ENCODE assay signal across 8 cellular contexts in the genomic region with DNA sequence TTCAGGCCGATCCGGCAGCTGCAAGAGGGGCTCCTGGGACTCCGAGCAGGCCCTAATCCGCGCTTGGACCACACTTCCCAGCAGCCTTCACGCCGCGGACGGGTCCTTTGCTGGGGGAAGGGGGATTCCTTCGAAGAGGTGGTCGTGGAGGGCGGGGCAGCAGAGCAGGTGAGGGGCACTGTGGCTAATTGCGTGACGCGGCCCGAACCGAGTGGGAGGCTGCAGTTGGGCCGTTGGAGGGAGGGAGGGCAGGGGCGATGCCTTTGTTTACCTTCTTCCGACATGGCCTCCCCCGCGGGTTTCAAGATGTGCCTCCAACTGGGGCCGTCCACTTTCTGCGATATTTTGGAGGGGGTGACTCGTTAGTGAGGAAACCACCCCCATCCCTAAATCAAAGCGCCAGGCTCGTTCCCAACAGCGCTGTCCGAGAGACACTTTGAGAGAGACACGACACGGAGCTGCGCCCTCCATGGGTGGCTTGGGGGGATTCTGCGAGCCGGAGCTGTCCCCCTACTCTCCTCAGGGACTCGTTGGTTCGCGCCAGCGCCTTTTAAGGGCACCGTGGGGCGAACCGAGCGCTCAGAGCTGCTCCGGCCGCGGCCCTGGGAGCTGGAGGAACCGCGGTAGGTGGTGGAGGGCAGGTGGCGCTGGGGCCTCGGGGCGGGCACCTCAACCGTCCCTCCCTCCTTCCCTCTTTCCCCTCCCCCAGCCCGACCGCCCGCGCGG. TPM values are rescaled to one million over a fixed set of nuclear protein-coding genes. Genes with fewer than 3 reads are reported as not detected.
DNase-seq lines count a peak whose midpoint lies in the region; FAIRE-seq and TF ChIP-seq lines count a peak whose summit lies in the region.

A gene (plus strand): TSS at position 582 of the 726 bp plus-strand sequence. CDS start 3,070 bp downstream, outside the sequence.

- peaks cover 7% of the 10 kb centered on the region for H3K27me3 Mint-ChIP-seq in neural progenitor cell (ENCODE audit: insufficient read depth, low read depth)

- peak within 1 kb of the TSS; percentile 94 for H3K4me3 ChIP-seq in fibroblast of villous mesenchyme (ENCODE audit: low read depth, low read length)
- H3K4me3 ChIP-seq in neural progenitor cell: peak within 1 kb of the TSS; percentile 84
- H3K4me3 ChIP-seq in stomach smooth muscle (ENCODE audit: low read length in 2 of 2): peak within 1 kb of the TSS; percentile 94 to 97

- H3K36me3 ChIP-seq in neural progenitor cell (no peaks in the 10 kb centered on the region), stomach smooth muscle (ENCODE audit: control insufficient read depth in 2 of 2, insufficient read depth in 2 of 2, low read length in 2 of 2) (peaks cover 5 to 8% of the 10 kb centered on the region in 2 donors)

- peaks cover 10% of the 10 kb centered on the region for H3K36me3 Mint-ChIP-seq in neural progenitor cell

- peaks cover 47% of the 10 kb centered on the region for H3K79me2 ChIP-seq in neural progenitor cell (ENCODE audit: low read depth)

- H3K4me1 ChIP-seq in neural progenitor cell (peaks cover 24% of the 10 kb centered on the region), stomach smooth muscle (ENCODE audit: control insufficient read depth, insufficient read depth, low read length) (peaks cover 18% of the 10 kb centered on the region)

- H3K4me3 Mint-ChIP-seq in neural progenitor cell: peak within 1 kb of the TSS; percentile 98

- peak within 1 kb of the TSS; percentile 95 for H2AFZ ChIP-seq in neural progenitor cell (replicated peaks)

- peaks cover 28% of the 10 kb centered on the region for H3K4me1 Mint-ChIP-seq in neural progenitor cell

- no peak for FAIRE-seq in H54 (lab: Jason Lieb, UNC)

- TF ChIP-seq CTCF in fibroblast of villous mesenchyme (IDR thresholded peaks at IDR 0.05; ENCODE audit: insufficient read depth, low read depth, low read length): no peak
- no peak for TF ChIP-seq CTCF in neural progenitor cell (IDR thresholded peaks at IDR 0.05)

- H3K27me3 ChIP-seq in neural progenitor cell (no peaks in the 10 kb centered on the region), stomach smooth muscle (ENCODE audit: control insufficient read depth in 1 of 2, insufficient read depth in 2 of 2, low read length in 2 of 2) (no peaks in the 10 kb centered on the region)

- peak within 1 kb of the TSS; percentile 100 for H3K27ac Mint-ChIP-seq in neural progenitor cell

- H3K9me3 Mint-ChIP-seq in neural progenitor cell: no peaks in the 10 kb centered on the region

- peak; percentile 100 for TF ChIP-seq POLR2A in H54 (IDR thresholded peaks at IDR 0.05; ENCODE audit: low read depth, low read length)

- DNase-seq in ELR (ENCODE audit: low read depth) (peak; percentile 92), H54 (ENCODE audit: insufficient read length, low spot score) (peak; percentile 74), M059J (ENCODE audit: low read depth) (peak; percentile 86), SIG-M5 treated with dmso at 0.1 percent for 504 hours (lab: John Stamatoyannopoulos, UW; ENCODE audit: unreplicated experiment) (peak; percentile 92), activated gamma-delta T cell treated with Interleukin-2 at 50 U/mL for 16 hours (peak; percentile 91), fibroblast of villous mesenchyme (ENCODE audit: low read depth) (peak; percentile 95), neural progenitor cell (ENCODE audit: low spot score) (peak; percentile 97)

- H3K9me3 ChIP-seq in neural progenitor cell (ENCODE audit: low read depth): no peaks in the 10 kb centered on the region
- no peaks in the 10 kb centered on the region for H3K9me3 ChIP-seq in stomach smooth muscle (ENCODE audit: control insufficient read depth in 2 of 2, low read length in 2 of 2)

- peak within 1 kb of the TSS; percentile 100 for H3K27ac ChIP-seq in neural progenitor cell
- H3K27ac ChIP-seq in stomach smooth muscle (ENCODE audit: low read length): peak within 1 kb of the TSS; percentile 99

- H3K9ac ChIP-seq in neural progenitor cell: peak within 1 kb of the TSS; percentile 100
- H3K9ac ChIP-seq in stomach smooth muscle (ENCODE audit: low read length in 2 of 2): peak within 1 kb of the TSS; percentile 95 to 98

- peaks cover 24% of the 10 kb centered on the region for H4K20me1 ChIP-seq in neural progenitor cell (ENCODE audit: low read depth)

- peaks cover 19% of the 10 kb centered on the region for H3F3A ChIP-seq in neural progenitor cell (ENCODE audit: low read depth)

- peak within 1 kb of the TSS; percentile 97 for H3K4me2 ChIP-seq in neural progenitor cell

RNA-seq across cellular contexts. Expression of the gene that starts here (rescaled TPM):
- total RNA-seq in M059J (2014; rRNA removed; shearing (Covaris generic)): 27.4 and 27.7 TPM in 2 replicates
- total RNA-seq in fibroblast of villous mesenchyme: 34.1 and 46.6 TPM in 2 replicates
- 68.0 and 72.5 TPM in 2 replicates for total RNA-seq in neural progenitor cell (ENCODE audit: low replicate concordance)

Comparison
In these comparisons a context has a peak if more than half of its experiments do, and no peak if none do; other contexts are left out.
1. Peak in every context shown above with its lines: DNase-seq, H3K4me3 ChIP-seq and H3K27ac ChIP-seq.